Comparison of ENCODE assay signal across 8 cellular contexts in the genomic region with DNA sequence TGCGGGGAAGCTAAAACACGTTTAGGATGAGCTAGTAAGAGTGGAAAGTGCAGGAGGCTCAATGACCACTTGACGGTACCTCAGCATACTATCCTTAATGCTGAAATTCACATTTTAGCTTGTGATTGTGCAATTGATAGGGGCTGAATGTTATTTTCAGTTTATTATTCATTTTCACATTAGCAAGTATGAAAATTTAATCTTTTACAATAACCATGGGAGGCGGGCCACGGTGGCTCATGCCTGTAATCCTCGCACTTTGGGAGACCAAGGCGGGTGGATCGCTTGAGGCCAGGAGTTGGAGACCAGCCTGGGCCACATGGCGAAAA. TPM values are rescaled to one million over a fixed set of nuclear protein-coding genes. Genes with fewer than 3 reads are reported as not detected.
A peak's percentile ranks its signal among the peaks of the same experiment; 100 is the strongest.
DNase-seq lines count a peak whose midpoint lies in the region; ATAC-seq and TF ChIP-seq lines count a peak whose summit lies in the region.

No MANE protein-coding gene starts in this region.

- H3K4me2 ChIP-seq in PC-9 (peak overlapping the region; percentile 89), fibroblast of lung (ENCODE audit: extremely low read depth, insufficient read depth, low read length) (peak overlapping the region; percentile 67)

- CTCF ChIA-PET in PC-9 (lab: Charles Lee): interaction anchor here (0.5 to 1.4 kb wide), 4 partner anchors 20 to 450 kb away, joined by 4 to 16 read pairs (median 9); no protein-coding TSS in a partner anchor

- no peaks in the 10 kb centered on the region for H3K27me3 ChIP-seq in PC-9 (ENCODE audit: insufficient read depth, low read depth)
- H3K27me3 ChIP-seq in fibroblast of lung (ENCODE audit: control insufficient read depth, insufficient read depth, low read length): peaks cover 5% of the 10 kb centered on the region

- H3K9me2 ChIP-seq in PC-9 (ENCODE audit: insufficient read depth): no peaks in the 10 kb centered on the region

- peaks cover 19% of the 10 kb centered on the region for H3K4me1 ChIP-seq in PC-9 (replicated peaks; ENCODE audit: insufficient read depth)
- no peaks in the 10 kb centered on the region for H3K4me1 ChIP-seq in fibroblast of lung (ENCODE audit: control insufficient read depth, extremely low read depth, insufficient read depth, low read length)

- POLR2A ChIA-PET in PC-9 (lab: Charles Lee; ENCODE audit: unreplicated experiment): interaction anchor here (0.5 to 0.6 kb wide), 5 partner anchors 23 to 565 kb away, joined by 3 to 9 read pairs (median 3); no protein-coding TSS in a partner anchor

- H3K36me3 ChIP-seq in PC-9 (ENCODE audit: low read depth) (no peaks in the 10 kb centered on the region), fibroblast of lung (ENCODE audit: control insufficient read depth, insufficient read depth, low read length) (no peaks in the 10 kb centered on the region)

- no peaks in the 10 kb centered on the region for H3K9me3 ChIP-seq in PC-9 (ENCODE audit: insufficient read depth, low read depth)
- H3K9me3 ChIP-seq in fibroblast of lung (ENCODE audit: control insufficient read depth, insufficient read depth, low read depth, low read length): no peaks in the 10 kb centered on the region

- H3F3A ChIP-seq in PC-9 (ENCODE audit: insufficient read depth, low read depth): no peaks in the 10 kb centered on the region; the same call in 1 of the 2 replicates

- intact Hi-C loops in PC-9 (cut with micrococcal nuclease; ENCODE audit: unreplicated experiment): loop anchor here (1.0 to 10.0 kb wide), 3 partner anchors 23 to 157 kb away; no protein-coding TSS in a partner anchor

- H3K79me2 ChIP-seq in PC-9 (ENCODE audit: low read depth) (no peaks in the 10 kb centered on the region), fibroblast of lung (ENCODE audit: control insufficient read depth, insufficient read depth, low read length) (no peaks in the 10 kb centered on the region)

- H3K4me3 ChIP-seq in PC-9 (peak overlapping the region; percentile 86), fibroblast of lung (replicated peaks in 1 of 4; ENCODE audit: control extremely low read depth in 1 of 4, insufficient read depth in 1 of 4, low read depth in 3 of 4, low read length in 4 of 4) (peak overlapping the region; percentile 57 to 87 (median 75)), retinal pigment epithelial cell (ENCODE audit: low read length) (peak overlapping the region; percentile 77)

- no peak for TF ChIP-seq CTCF in PC-9 (conservative IDR thresholded peaks at IDR 0.05)
- no peak for TF ChIP-seq CTCF in fibroblast of lung (conservative IDR thresholded peaks at IDR 0.05 in 1 of 2, IDR thresholded peaks at IDR 0.05 in 1 of 2; ENCODE audit: low read depth in 1 of 2, low read length in 2 of 2)
- no peak for TF ChIP-seq CTCF in retinal pigment epithelial cell (conservative IDR thresholded peaks at IDR 0.05; ENCODE audit: low read depth, low read length)

- peak; percentile 35 for ATAC-seq in GM18868 (IDR thresholded peaks at IDR 0.05; ENCODE audit: unreplicated experiment)
- no peak for ATAC-seq in GM18909 (IDR thresholded peaks at IDR 0.05; ENCODE audit: poor library complexity, unreplicated experiment)

- H3K27ac ChIP-seq in PC-9 (no peak overlapping the region), fibroblast of lung (ENCODE audit: insufficient read depth, low read length) (no peak overlapping the region)

- peak overlapping the region; percentile 77 for H2AFZ ChIP-seq in PC-9
- peak overlapping the region; percentile 37 for H2AFZ ChIP-seq in fibroblast of lung (ENCODE audit: low read length)

- DNase-seq in PC-9: no peak
- DNase-seq in fibroblast of lung (ENCODE audit: low read depth in 2 of 2): no peak
- DNase-seq in retinal pigment epithelial cell (ENCODE audit: low read depth): no peak
- no peak for DNase-seq in NCI-H128 (lab: John Stamatoyannopoulos, UW; ENCODE audit: unreplicated experiment)
- no peak for DNase-seq in activated CD8-positive, alpha-beta memory T cell treated with anti-CD3 and anti-CD28 coated beads, Interleukin-2, amount 50 U/mL, for 48 hours
- DNase-seq in NCI-H1930 (lab: John Stamatoyannopoulos, UW): no peak

- BruUV-seq in PC-9 (replicated peaks; lab: Mats Ljungman, UMichigan): no TSS peak

- H4K20me1 ChIP-seq in PC-9 (ENCODE audit: insufficient read depth): no peaks in the 10 kb centered on the region
- H4K20me1 ChIP-seq in fibroblast of lung (ENCODE audit: control insufficient read depth, extremely low read depth, insufficient read depth, low read length): no peaks in the 10 kb centered on the region

- no peak overlapping the region for H3K9ac ChIP-seq in fibroblast of lung (ENCODE audit: insufficient read depth, low read length)

RNA-seq across cellular contexts. Expression of gene ANLN, which starts 22.1 kb away (rescaled TPM):
- total RNA-seq in PC-9 (2021): 239 and 262 TPM in 2 replicates
- 6.2 and 21.5 TPM in 2 replicates for total RNA-seq in fibroblast of lung
- 25.3 and 93.2 TPM in 2 replicates for polyA plus RNA-seq in fibroblast of lung
- polyA plus RNA-seq in fibroblast of lung (2012): 23.3 and 82.8 TPM in 2 replicates
- 26.8 and 125 TPM in 2 replicates for polyA minus RNA-seq in fibroblast of lung (ENCODE audit: low replicate concordance)

Comparison
In these comparisons a context has a peak if more than half of its experiments do, and no peak if none do; other contexts are left out.
1. RNA of gene ANLN, which starts 22.1 kb away (total RNA-seq): 239 to 262 TPM in PC-9; 6.2 to 21.5 TPM in fibroblast of lung; every median in the first group is over 10 times any median in the second.
2. Peak in every context shown above with its lines, with median percentiles within 50 percentile points of each other: H3K4me3 ChIP-seq.